In the genomic region with DNA sequence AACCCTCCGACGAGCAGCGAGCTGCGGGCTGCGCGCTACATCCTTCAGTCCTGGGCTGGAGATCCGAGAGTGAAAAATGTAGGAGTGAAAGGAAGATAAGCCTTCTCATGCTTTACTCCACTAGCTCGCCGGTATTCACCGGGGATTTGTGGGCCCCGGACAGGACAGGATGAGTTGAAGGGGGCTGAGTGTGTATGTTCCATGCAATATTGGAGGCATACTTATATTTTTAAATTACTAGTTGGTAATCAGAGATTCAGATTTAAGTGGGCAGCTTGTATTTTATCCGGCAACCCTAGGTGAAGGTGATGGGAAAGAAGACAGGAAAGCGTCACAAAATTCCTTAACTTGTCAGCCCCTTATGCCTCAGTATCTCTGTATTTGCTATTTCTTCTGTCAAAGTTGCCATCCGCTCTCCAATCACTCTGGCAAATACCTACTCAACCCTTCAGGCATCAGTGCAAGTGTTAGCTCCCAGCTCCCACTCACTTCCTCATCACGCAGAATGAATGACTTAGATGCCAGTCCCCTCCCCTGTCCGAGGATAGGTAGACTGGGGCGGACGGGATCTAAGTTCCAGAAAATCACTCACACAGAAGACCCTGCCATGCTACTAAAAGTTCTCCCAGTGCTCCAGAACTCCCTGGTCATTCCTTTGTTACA, we compare ENCODE assay signal across 8 cellular contexts. TPM values are rescaled to one million over a fixed set of nuclear protein-coding genes. Genes with fewer than 3 reads are reported as not detected.
A peak's percentile ranks its signal among the peaks of the same experiment; 100 is the strongest.
DNase-seq lines count a peak whose midpoint lies in the region; ATAC-seq, FAIRE-seq and TF ChIP-seq lines count a peak whose summit lies in the region.

No MANE protein-coding gene starts in this region.

- H3K4me3 Mint-ChIP-seq in WTC11 = peak overlapping the region; percentile 91

- H3K27me3 Mint-ChIP-seq in WTC11 (ENCODE audit: low read depth) = peaks cover 12% of the 10 kb centered on the region; the same call in 1 of the 2 replicates

- TF ChIP-seq CTCF in WTC11 (IDR thresholded peaks at IDR 0.05) = no peak
- no peak for TF ChIP-seq CTCF in foreskin keratinocyte (conservative IDR thresholded peaks at IDR 0.05)
- TF ChIP-seq CTCF in pancreas (IDR thresholded peaks at IDR 0.05) = no peak

- H3K27ac ChIP-seq in foreskin keratinocyte (peak overlapping the region; percentile 53), pancreas (peak overlapping the region; percentile 61 to 81 (median 70))

- H3K27ac Mint-ChIP-seq in WTC11 = peak overlapping the region; percentile 97; the same call in 1 of the 2 replicates

- H3K4me1 Mint-ChIP-seq in WTC11 = peaks cover 17% of the 10 kb centered on the region

- H3K36me3 Mint-ChIP-seq in WTC11 = no peaks in the 10 kb centered on the region

- no peaks in the 10 kb centered on the region for H3K36me3 ChIP-seq in pancreas

- WGBS in pancreas, 2 donors = 0 to 1% methylated on average over 18 of the region's 18 CpGs

- FAIRE-seq in pancreas (lab: Jason Lieb, UNC) = no peak

- CTCF ChIA-PET in WTC11 (lab: Charles Lee) = interaction anchor here (0.8 to 5.8 kb wide), 8 partner anchors 9 to 252 kb away, joined by 3 to 35 read pairs (median 15); partner anchors contain the start of gene DUSP23

- POLR2A ChIA-PET in WTC11 (lab: Charles Lee) = interaction anchor here (0.5 to 1.1 kb wide), 4 partner anchors 9 to 368 kb away, joined by 3 to 4 read pairs (median 4); partner anchors contain the start of gene VANGL2

- peak; percentile 43 to 62 (median 59) for DNase-seq in NCI-H1417 (lab: John Stamatoyannopoulos, UW)
- no peak for DNase-seq in NCI-H1417 treated with DMSO at 0.1 percent for 48 hours (lab: John Stamatoyannopoulos, UW)
- DNase-seq in WTC11 (ENCODE audit: low spot score) = no peak
- no peak for DNase-seq in foreskin keratinocyte
- no peak for DNase-seq in pancreas
- no peak for DNase-seq in NCI-H2029 (lab: John Stamatoyannopoulos, UW)
- no peak for DNase-seq in NCI-H226

- H3K27me3 ChIP-seq in foreskin keratinocyte = no peaks in the 10 kb centered on the region
- no peaks in the 10 kb centered on the region for H3K27me3 ChIP-seq in pancreas

- intact Hi-C loops in pancreas (cut with DNase I) = no loop called here

- peak overlapping the region; percentile 50 to 76 (median 66) for H3K4me3 ChIP-seq in pancreas

- H3K4me1 ChIP-seq in foreskin keratinocyte (peaks cover 13% of the 10 kb centered on the region), pancreas (peaks cover 3 to 19% (median 17%) of the 10 kb centered on the region in 3 donors)

- ATAC-seq in HG03097 (IDR thresholded peaks at IDR 0.05; ENCODE audit: low FRiP score, unreplicated experiment) = peak; percentile 12
- ATAC-seq in WTC11 = no peak
- ATAC-seq in foreskin keratinocyte = peak; percentile 45
- ATAC-seq in pancreas = peak; percentile 28 to 60 (median 46)

- no peaks in the 10 kb centered on the region for H3K9me3 ChIP-seq in pancreas

- no peaks in the 10 kb centered on the region for H3K9me3 Mint-ChIP-seq in WTC11

TF ChIP-seq in WTC11, 78 proteins besides CTCF, POLR2A, EP300 and RAD21:
- no peak for TF ChIP-seq SOX15 (CRISPR knock-in tag; IDR thresholded peaks at IDR 0.05)
- no peak for TF ChIP-seq IRF2 (CRISPR knock-in tag; IDR thresholded peaks at IDR 0.05; ENCODE audit: borderline replicate concordance, low read depth)
- TF ChIP-seq, protein P1, sequence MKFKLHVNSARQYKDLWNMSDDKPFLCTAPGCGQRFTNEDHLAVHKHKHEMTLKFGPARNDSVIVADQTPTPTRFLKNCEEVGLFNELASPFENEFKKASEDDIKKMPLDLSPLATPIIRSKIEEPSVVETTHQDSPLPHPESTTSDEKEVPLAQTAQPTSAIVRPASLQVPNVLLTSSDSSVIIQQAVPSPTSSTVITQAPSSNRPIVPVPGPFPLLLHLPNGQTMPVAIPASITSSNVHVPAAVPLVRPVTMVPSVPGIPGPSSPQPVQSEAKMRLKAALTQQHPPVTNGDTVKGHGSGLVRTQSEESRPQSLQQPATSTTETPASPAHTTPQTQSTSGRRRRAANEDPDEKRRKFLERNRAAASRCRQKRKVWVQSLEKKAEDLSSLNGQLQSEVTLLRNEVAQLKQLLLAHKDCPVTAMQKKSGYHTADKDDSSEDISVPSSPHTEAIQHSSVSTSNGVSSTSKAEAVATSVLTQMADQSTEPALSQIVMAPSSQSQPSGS (CRISPR knock-in tag; IDR thresholded peaks at IDR 0.05; ENCODE audit: borderline replicate concordance, low read depth) = no peak
- TF ChIP-seq ATF3 (CRISPR knock-in tag; conservative IDR thresholded peaks at IDR 0.05) = no peak
- TF ChIP-seq JAZF1 (CRISPR knock-in tag; IDR thresholded peaks at IDR 0.05) = no peak
- no peak for TF ChIP-seq E2F5 (CRISPR knock-in tag; IDR thresholded peaks at IDR 0.05)
- TF ChIP-seq CBFB (CRISPR knock-in tag; IDR thresholded peaks at IDR 0.05; ENCODE audit: low read depth) = no peak
- TF ChIP-seq, protein P2, sequence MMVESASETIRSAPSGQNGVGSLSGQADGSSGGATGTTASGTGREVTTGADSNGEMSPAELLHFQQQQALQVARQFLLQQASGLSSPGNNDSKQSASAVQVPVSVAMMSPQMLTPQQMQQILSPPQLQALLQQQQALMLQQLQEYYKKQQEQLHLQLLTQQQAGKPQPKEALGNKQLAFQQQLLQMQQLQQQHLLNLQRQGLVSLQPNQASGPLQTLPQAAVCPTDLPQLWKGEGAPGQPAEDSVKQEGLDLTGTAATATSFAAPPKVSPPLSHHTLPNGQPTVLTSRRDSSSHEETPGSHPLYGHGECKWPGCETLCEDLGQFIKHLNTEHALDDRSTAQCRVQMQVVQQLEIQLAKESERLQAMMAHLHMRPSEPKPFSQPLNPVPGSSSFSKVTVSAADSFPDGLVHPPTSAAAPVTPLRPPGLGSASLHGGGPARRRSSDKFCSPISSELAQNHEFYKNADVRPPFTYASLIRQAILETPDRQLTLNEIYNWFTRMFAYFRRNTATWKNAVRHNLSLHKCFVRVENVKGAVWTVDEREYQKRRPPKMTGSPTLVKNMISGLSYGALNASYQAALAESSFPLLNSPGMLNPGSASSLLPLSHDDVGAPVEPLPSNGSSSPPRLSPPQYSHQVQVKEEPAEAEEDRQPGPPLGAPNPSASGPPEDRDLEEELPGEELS (CRISPR knock-in tag; IDR thresholded peaks at IDR 0.05) = no peak
- no peak for TF ChIP-seq ZNF263 (CRISPR knock-in tag; IDR thresholded peaks at IDR 0.05; ENCODE audit: low read depth)
- TF ChIP-seq HMGA2 (CRISPR knock-in tag; IDR thresholded peaks at IDR 0.05) = no peak
- TF ChIP-seq SP1 (CRISPR knock-in tag; conservative IDR thresholded peaks at IDR 0.05) = no peak
- TF ChIP-seq SMAD3 (CRISPR knock-in tag; IDR thresholded peaks at IDR 0.05; ENCODE audit: borderline replicate concordance) = no peak
- TF ChIP-seq, protein P3, sequence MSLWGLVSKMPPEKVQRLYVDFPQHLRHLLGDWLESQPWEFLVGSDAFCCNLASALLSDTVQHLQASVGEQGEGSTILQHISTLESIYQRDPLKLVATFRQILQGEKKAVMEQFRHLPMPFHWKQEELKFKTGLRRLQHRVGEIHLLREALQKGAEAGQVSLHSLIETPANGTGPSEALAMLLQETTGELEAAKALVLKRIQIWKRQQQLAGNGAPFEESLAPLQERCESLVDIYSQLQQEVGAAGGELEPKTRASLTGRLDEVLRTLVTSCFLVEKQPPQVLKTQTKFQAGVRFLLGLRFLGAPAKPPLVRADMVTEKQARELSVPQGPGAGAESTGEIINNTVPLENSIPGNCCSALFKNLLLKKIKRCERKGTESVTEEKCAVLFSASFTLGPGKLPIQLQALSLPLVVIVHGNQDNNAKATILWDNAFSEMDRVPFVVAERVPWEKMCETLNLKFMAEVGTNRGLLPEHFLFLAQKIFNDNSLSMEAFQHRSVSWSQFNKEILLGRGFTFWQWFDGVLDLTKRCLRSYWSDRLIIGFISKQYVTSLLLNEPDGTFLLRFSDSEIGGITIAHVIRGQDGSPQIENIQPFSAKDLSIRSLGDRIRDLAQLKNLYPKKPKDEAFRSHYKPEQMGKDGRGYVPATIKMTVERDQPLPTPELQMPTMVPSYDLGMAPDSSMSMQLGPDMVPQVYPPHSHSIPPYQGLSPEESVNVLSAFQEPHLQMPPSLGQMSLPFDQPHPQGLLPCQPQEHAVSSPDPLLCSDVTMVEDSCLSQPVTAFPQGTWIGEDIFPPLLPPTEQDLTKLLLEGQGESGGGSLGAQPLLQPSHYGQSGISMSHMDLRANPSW (CRISPR knock-in tag; conservative IDR thresholded peaks at IDR 0.05; ENCODE audit: low read depth) = no peak
- TF ChIP-seq TEAD4 (CRISPR knock-in tag; IDR thresholded peaks at IDR 0.05) = no peak

RNA-seq across cellular contexts. Expression of gene PIGM, which starts 0.5 kb away (rescaled TPM):
- total RNA-seq in WTC11 (2021) (4.4 to 5.2 TPM (median 4.4 TPM) in 3 replicates), foreskin keratinocyte (2.7 and 2.9 TPM in 2 replicates), pancreas (1 to 10 TPM; 4.0 to 7.6 (median 5.2) TPM)
- polyA plus RNA-seq in foreskin keratinocyte (1.7 TPM in 2 replicates), pancreas (1 to 10 TPM; 2.7 to 4.2 TPM)

RNA-seq across cellular contexts. Expression of gene KCNJ10, which starts 37.7 kb away (rescaled TPM):
- total RNA-seq in WTC11 (2021) (1.4 to 1.6 TPM (median 1.4 TPM) in 3 replicates), foreskin keratinocyte (not detected in 2 replicates), pancreas (under 1 TPM in 2 of 6 donors, not detected in 4; 0.08 to 0.09 TPM)
- polyA plus RNA-seq in foreskin keratinocyte (not detected in 2 replicates), pancreas (under 1 TPM in 1 of 2 donors, not detected in 1; 0.05 TPM)

RNA-seq across cellular contexts. Expression of gene KCNJ9, which starts 49.0 kb away (rescaled TPM):
- total RNA-seq in WTC11 (2021) (0.09 to 0.14 TPM in 2 of 3 replicates, not detected in the other), foreskin keratinocyte (not detected in 2 replicates), pancreas (not detected)
- polyA plus RNA-seq in foreskin keratinocyte (not detected in 2 replicates), pancreas (under 1 TPM; 0.02 to 0.04 TPM)

Comparison
In these comparisons a context has a peak if more than half of its experiments do, and no peak if none do; other contexts are left out.
1. DNase-seq: peak in NCI-H1417 (3 of 3); none in NCI-H1417 treated with DMSO at 0.1 percent for 48 hours (single experiment), WTC11 (single experiment), foreskin keratinocyte (0 of 2), pancreas (0 of 6), NCI-H2029 (single experiment) and NCI-H226 (single experiment).